ENCODE assay signal across 8 cellular contexts in the genomic region with DNA sequence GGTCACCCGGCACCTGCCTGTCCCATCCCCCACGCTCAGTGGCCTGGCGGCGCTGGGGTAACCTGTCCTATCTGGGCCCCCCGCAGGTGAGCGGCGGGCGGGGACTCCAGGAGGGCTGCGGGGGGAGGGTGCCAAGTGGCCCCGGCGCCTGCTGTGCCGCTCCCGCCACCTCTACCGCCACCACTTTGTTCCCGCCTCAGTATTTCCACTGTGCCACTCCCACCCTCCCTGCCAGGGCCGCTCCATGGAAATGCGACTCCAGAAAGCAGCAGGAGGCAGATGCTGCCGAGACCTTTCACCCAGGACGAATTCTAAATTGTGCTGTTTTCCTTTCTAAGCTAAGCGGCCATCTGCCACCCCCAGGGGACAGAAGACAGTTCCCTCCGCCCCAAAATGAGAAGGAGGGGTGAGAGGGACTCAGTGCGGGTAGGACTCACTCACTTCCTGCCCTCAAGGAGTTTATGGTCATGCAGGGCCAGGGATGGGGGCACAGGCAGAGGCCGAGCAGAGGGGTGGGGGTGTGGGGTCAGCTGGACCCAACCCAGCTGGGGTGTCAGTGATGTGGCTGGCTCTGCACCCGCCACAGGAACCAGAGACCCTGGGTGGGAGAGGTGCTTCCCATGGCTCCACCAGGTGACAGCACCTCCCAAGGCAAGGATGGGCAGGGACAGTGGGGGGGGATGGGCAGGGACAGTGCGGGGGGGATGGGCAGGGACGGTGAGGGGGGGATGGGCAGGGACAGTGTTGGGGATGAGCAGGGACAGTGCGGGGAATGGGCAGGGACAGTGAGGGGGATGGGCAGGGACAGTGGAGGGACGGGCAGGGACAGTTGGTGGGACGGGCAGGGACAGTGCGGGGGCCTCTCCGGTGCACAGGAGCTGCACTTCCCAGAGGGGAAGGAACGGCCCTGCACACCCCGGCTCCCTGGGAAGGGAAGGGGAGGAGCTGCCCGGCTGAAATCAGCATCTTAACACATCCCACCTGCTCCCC. TPM values are rescaled to one million over a fixed set of nuclear protein-coding genes. Genes with fewer than 3 reads are reported as not detected.
DNase-seq lines count a peak whose midpoint lies in the region; ATAC-seq and TF ChIP-seq lines count a peak whose summit lies in the region.

No MANE protein-coding gene starts in this region.

- no peaks in the 10 kb centered on the region for H3K27me3 ChIP-seq in SJCRH30

- H3K9me3 ChIP-seq in SJCRH30 (replicated peaks): no peaks in the 10 kb centered on the region

- peak overlapping the region; percentile 99 for H3K27ac ChIP-seq in SJCRH30

- in situ Hi-C loops in GM13976 (cut with MboI; ENCODE audit: low sequenced_read_pairs, unreplicated experiment): no loop called here

- peak overlapping the region; percentile 26 for H3K4me3 ChIP-seq in SJCRH30

- no peaks in the 10 kb centered on the region; the same call in 1 of the 2 replicates for H3K36me3 ChIP-seq in SJCRH30

- DNase-seq in A172 (ENCODE audit: low spot score): peak; percentile 52
- peak; percentile 84 for DNase-seq in GM13976 (ENCODE audit: low spot score)
- DNase-seq in SJCRH30: peak; percentile 90 to 95
- peak; percentile 85 for DNase-seq in left kidney (ENCODE audit: low read depth, low spot score)
- no peak for DNase-seq in activated gamma-delta T cell treated with Interleukin-2 at 50 U/mL for 16 hours
- no peak for DNase-seq in omental fat pad (ENCODE audit: low spot score)
- DNase-seq in activated CD8-positive, alpha-beta memory T cell treated with anti-CD3 and anti-CD28 coated beads, Interleukin-2, amount 50 U/mL, for 48 hours: no peak

- H3K4me1 ChIP-seq in SJCRH30: peaks cover 55% of the 10 kb centered on the region

- peak; percentile 21 for TF ChIP-seq CTCF in GM13976 (IDR thresholded peaks at IDR 0.05; ENCODE audit: borderline replicate concordance, control extremely low read depth, extremely low read depth, insufficient read depth, missing control alignments)
- no peak for TF ChIP-seq CTCF in omental fat pad (IDR thresholded peaks at IDR 0.05)

- ATAC-seq in HG02981 (IDR thresholded peaks at IDR 0.05; ENCODE audit: unreplicated experiment) (no peak), omental fat pad (ENCODE audit: low FRiP score) (no peak)

RNA-seq across cellular contexts. Expression of a gene that starts 17.8 kb away (rescaled TPM):
- 22.2 and 23.3 TPM in 2 replicates for total RNA-seq in A172 (2014; rRNA removed; shearing (Covaris generic))
- 25.8 and 28.5 TPM in 2 replicates for total RNA-seq in SJCRH30 (2014; rRNA removed; shearing (Covaris generic))
- 10 to 100 TPM; 10.4 to 61.8 (median 55.1) TPM for total RNA-seq in omental fat pad

RNA-seq across cellular contexts. Expression of a gene that starts 45.2 kb away (rescaled TPM):
- 35.0 and 46.3 TPM in 2 replicates for total RNA-seq in A172 (2014; rRNA removed; shearing (Covaris generic))
- total RNA-seq in SJCRH30 (2014; rRNA removed; shearing (Covaris generic)): 44.5 and 47.7 TPM in 2 replicates
- 10 to 100 TPM; 45.6 to 64.8 (median 56.5) TPM for total RNA-seq in omental fat pad

Comparison
In these comparisons a context has a peak if more than half of its experiments do, and no peak if none do; other contexts are left out.
1. DNase-seq: peak in A172 (single experiment), GM13976 (single experiment), SJCRH30 (2 of 2) and left kidney (single experiment); none in activated gamma-delta T cell treated with Interleukin-2 at 50 U/mL for 16 hours (single experiment), omental fat pad (single experiment) and activated CD8-positive, alpha-beta memory T cell treated with anti-CD3 and anti-CD28 coated beads, Interleukin-2, amount 50 U/mL, for 48 hours (single experiment).